11 cellular contexts compared by ENCODE assay signal in the genomic region with DNA sequence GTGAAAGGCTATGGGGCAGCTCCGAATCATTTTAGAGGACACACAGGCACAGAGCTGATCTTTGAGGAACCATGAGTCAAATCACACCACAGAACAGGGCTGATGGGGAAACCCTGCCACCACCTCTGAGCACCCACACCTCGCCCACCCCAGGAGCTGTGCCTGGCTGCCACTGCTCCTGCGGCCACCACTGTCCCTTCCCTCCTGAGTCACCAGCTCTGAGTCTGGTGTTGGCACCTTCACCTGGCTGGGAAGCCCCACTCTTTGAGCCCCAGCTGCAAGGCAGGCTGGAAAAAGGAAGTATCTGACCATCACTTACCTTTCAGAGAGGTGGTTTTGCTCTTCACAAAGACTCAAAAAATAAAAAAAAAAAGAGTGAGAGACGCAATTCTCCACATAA.
A peak's percentile ranks its signal among the peaks of the same experiment; 100 is the strongest.
DNase-seq lines count a peak whose midpoint lies in the region; ATAC-seq lines count a peak whose summit lies in the region.
"Had no signal": no experiment of that assay in that cellular context is flagged by ENCODE, and none has a peak within 500 bp of the region (broad histone marks: within the 10 kb centered on the region; RNA-seq: fewer than 3 reads in every experiment).

No MANE protein-coding gene starts in this region.

- peak; percentile 64 for DNase-seq in activated CD4-positive, alpha-beta T cell treated with anti-CD3 and anti-CD28 coated beads for 48 hours
- no peak for DNase-seq in activated CD4-positive, alpha-beta T cell treated with anti-CD3 and anti-CD28 coated beads, Interleukin-2, amount 50 U/mL, for 1 hour
- DNase-seq in stimulated activated CD8-positive, alpha-beta memory T cell treated with anti-CD3 and anti-CD28 coated beads, Interleukin-15, amount 100 ng/mL, for 48 hours (ENCODE audit: low read depth in 2 of 2), result peak; percentile 56 to 73
- DNase-seq in NCI-H2107 treated with DMSO at 0.1 percent for 48 hours (lab: John Stamatoyannopoulos, UW; ENCODE audit: unreplicated experiment) (no peak), NCI-H524 (lab: John Stamatoyannopoulos, UW) (no peak), NCI-H524 treated with DMSO at 0.1 percent for 48 hours (lab: John Stamatoyannopoulos, UW) (no peak)
- DNase-seq: hippocampal formation, substantia nigra had no signal

- peak; percentile 47 for ATAC-seq in GM21576 (IDR thresholded peaks at IDR 0.05; ENCODE audit: unreplicated experiment)
- ATAC-seq in HG03520 (IDR thresholded peaks at IDR 0.05; ENCODE audit: unreplicated experiment), result peak; percentile 58
- ATAC-seq: Panc1 had no signal

Comparison
In these comparisons a context has a peak if more than half of its experiments do, and no peak if none do; other contexts are left out.
1. DNase-seq: peak in activated CD4-positive, alpha-beta T cell treated with anti-CD3 and anti-CD28 coated beads for 48 hours (single experiment) and stimulated activated CD8-positive, alpha-beta memory T cell treated with anti-CD3 and anti-CD28 coated beads, Interleukin-15, amount 100 ng/mL, for 48 hours (2 of 2); none in activated CD4-positive, alpha-beta T cell treated with anti-CD3 and anti-CD28 coated beads, Interleukin-2, amount 50 U/mL, for 1 hour (single experiment), NCI-H2107 treated with DMSO at 0.1 percent for 48 hours (single experiment), NCI-H524 (0 of 2) and NCI-H524 treated with DMSO at 0.1 percent for 48 hours (single experiment).